ENCODE assay signal across 26 cellular contexts in the genomic region with DNA sequence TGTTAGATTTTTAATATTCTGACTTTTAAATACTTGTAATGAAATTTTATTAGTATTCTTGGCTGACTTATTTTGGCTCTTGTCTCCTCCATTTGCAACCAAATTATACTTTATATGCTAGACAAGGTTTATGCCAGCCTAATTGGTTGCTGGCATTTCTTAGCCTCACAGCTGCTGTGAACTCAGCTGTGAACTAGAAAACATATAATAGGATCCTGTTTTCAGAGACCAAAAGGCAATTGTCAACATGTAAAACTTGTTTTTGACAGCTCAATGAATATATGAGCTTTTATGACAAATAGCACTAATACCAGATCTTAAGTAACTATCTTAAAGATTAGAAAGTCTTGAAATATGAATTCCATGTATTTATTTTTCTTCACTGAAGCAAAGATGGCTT. TPM values are rescaled to one million over a fixed set of nuclear protein-coding genes. Genes with fewer than 3 reads are reported as not detected.
DNase-seq lines count a peak whose midpoint lies in the region; ATAC-seq, FAIRE-seq and TF ChIP-seq lines count a peak whose summit lies in the region.
"Had no signal": no experiment of that assay in that cellular context is flagged by ENCODE, and none has a peak within 500 bp of the region (broad histone marks: within the 10 kb centered on the region; RNA-seq: fewer than 3 reads in every experiment).

No MANE protein-coding gene starts in this region.

- no peaks in the 10 kb centered on the region for H3K27me3 ChIP-seq in H1 (replicated peaks in 1 of 4; ENCODE audit: control insufficient read depth in 3 of 4, extremely low read depth in 1 of 4, insufficient read depth in 3 of 4, low read length in 3 of 4)
- no peaks in the 10 kb centered on the region for H3K27me3 ChIP-seq in mesendoderm (ENCODE audit: insufficient read depth, low read length, poor library complexity)
- H3K27me3 ChIP-seq: cardiac muscle cell, heart right ventricle, thyroid gland had no signal

- no peak for TF ChIP-seq POLR2A in H1 (IDR thresholded peaks at IDR 0.05; ENCODE audit: control extremely low read depth in 1 of 2, low read depth in 2 of 2, low read length in 2 of 2)

- H3K23me2 ChIP-seq in H1 (ENCODE audit: low read depth, low read length) = no peaks in the 10 kb centered on the region

- H3K23ac ChIP-seq in H1 (ENCODE audit: insufficient read length) (no peak overlapping the region), mesendoderm (ENCODE audit: low read length) (no peak overlapping the region)

- H2BK12ac ChIP-seq in H1 (ENCODE audit: low read depth, low read length) = no peak overlapping the region

- H3K79me2 ChIP-seq in H1 (ENCODE audit: control insufficient read depth in 1 of 2, insufficient read depth in 2 of 2, low read length in 2 of 2) (peaks cover 0 to 93% of the 10 kb centered on the region in 2 experiments; a peak in 2 of 4 replicates), mesendoderm (ENCODE audit: control insufficient read depth, insufficient read depth, low read length) (peaks cover 54% of the 10 kb centered on the region)

- CTCF ChIA-PET in H1 (lab: Charles Lee; ENCODE audit: partially characterized antibody) = interaction anchor here (0.7 to 1.3 kb wide), 4 partner anchors 20 to 108 kb away, joined by 3 to 4 read pairs (median 3); no protein-coding TSS in a partner anchor

- POLR2A ChIA-PET in H1 (lab: Charles Lee; ENCODE audit: partially characterized antibody) = interaction anchor here (0.7 to 0.8 kb wide), 2 partner anchors 26 to 72 kb away, joined by 3 read pairs; partner anchors contain the start of genes DIMT1 and KIF2A

- H2BK20ac ChIP-seq in H1 (ENCODE audit: low read length) = no peak overlapping the region

- H4K5ac ChIP-seq in H1 (ENCODE audit: insufficient read length, low read depth, low read length) (no peak overlapping the region), mesendoderm (ENCODE audit: low read length) (no peak overlapping the region)

- no peak for ATAC-seq in GM21381 (IDR thresholded peaks at IDR 0.05; ENCODE audit: unreplicated experiment)
- ATAC-seq: activated naive CD4-positive, alpha-beta T cell treated with anti-CD3 and anti-CD28 coated beads, Interleukin-2, amount 50 U/mL, for 72 hours; activated T-helper 17 cell treated with anti-CD3 and anti-CD28 coated beads, Interleukin-2, amount 50 U/mL, for 72 hours; heart right ventricle; left colon; PC-3; psoas muscle had no signal

- H3K18ac ChIP-seq in H1 (ENCODE audit: extremely low read depth, low read length) = no peak overlapping the region
- H3K18ac ChIP-seq in mesendoderm (ENCODE audit: low read length) = no peak overlapping the region

- peak overlapping the region; percentile 78 for H3K4ac ChIP-seq in H1 (replicated peaks; ENCODE audit: insufficient read length, low read depth, low read length)
- H3K4ac ChIP-seq in mesendoderm (ENCODE audit: low read depth, low read length) = no peak overlapping the region

- H4K8ac ChIP-seq in H1 (ENCODE audit: extremely low read depth, insufficient read depth, low read length) (no peak overlapping the region), mesendoderm (ENCODE audit: low read depth, low read length) (no peak overlapping the region)

- TF ChIP-seq EP300 in H1 (IDR thresholded peaks at IDR 0.05; ENCODE audit: borderline replicate concordance in 1 of 2, low read depth in 2 of 2, low read length in 2 of 2) = no peak

- no peak overlapping the region for H3K4me2 ChIP-seq in H1 (ENCODE audit: insufficient read depth in 1 of 2, low read depth in 2 of 2, low read length in 2 of 2)
- H3K4me2 ChIP-seq in mesendoderm (ENCODE audit: low read length) = no peak overlapping the region

- peaks cover 15 to 17% of the 10 kb centered on the region in 2 experiments for H4K20me1 ChIP-seq in H1 (replicated peaks in 1 of 2; ENCODE audit: control insufficient read depth in 1 of 2, insufficient read depth in 2 of 2, low read length in 2 of 2)

- H4K91ac ChIP-seq in H1 (replicated peaks; ENCODE audit: insufficient read length, low read length) = no peak overlapping the region

- peaks cover 16% of the 10 kb centered on the region for H3K79me1 ChIP-seq in H1 (ENCODE audit: low read depth, low read length)
- H3K79me1 ChIP-seq in mesendoderm (ENCODE audit: low read length) = peaks cover 22% of the 10 kb centered on the region

- H3K14ac ChIP-seq in H1 (ENCODE audit: insufficient read length) = no peak overlapping the region

- H3K27ac ChIP-seq in H1 (ENCODE audit: low read depth, low read length) (no peak overlapping the region), mesendoderm (ENCODE audit: low read depth, low read length) (no peak overlapping the region)
- H3K27ac ChIP-seq: cardiac muscle cell, heart right ventricle, psoas muscle, thyroid gland, WERI-Rb-1 had no signal

- H3K56ac ChIP-seq in H1 (replicated peaks; ENCODE audit: insufficient read length, low read depth, low read length) = no peak overlapping the region
- H3K56ac ChIP-seq in mesendoderm (ENCODE audit: low read length) = no peak overlapping the region

- no peak overlapping the region for H2BK15ac ChIP-seq in H1 (ENCODE audit: low read length)
- H2BK15ac ChIP-seq in mesendoderm (replicated peaks; ENCODE audit: low read depth) = no peak overlapping the region

- H3K9ac ChIP-seq in H1 (replicated peaks in 1 of 4; ENCODE audit: extremely low read depth in 1 of 4, low read depth in 3 of 4, low read length in 3 of 4) = no peak overlapping the region
- no peak overlapping the region for H3K9ac ChIP-seq in mesendoderm (ENCODE audit: low read length)

- H3K4me1 ChIP-seq in H1 (replicated peaks in 1 of 4; ENCODE audit: control insufficient read depth in 3 of 4, insufficient read depth in 4 of 4, low read length in 3 of 4) = peaks cover 0 to 3% (median under 1%) of the 10 kb centered on the region in 4 experiments; a peak in 2 of 7 replicates
- H3K4me1 ChIP-seq in mesendoderm (ENCODE audit: control insufficient read depth, low read depth, low read length) = peaks cover 2% of the 10 kb centered on the region
- H3K4me1 ChIP-seq: thyroid gland had no signal

- H2BK120ac ChIP-seq in H1 (replicated peaks; ENCODE audit: low read depth, low read length) (no peak overlapping the region), mesendoderm (ENCODE audit: low read depth, low read length) (no peak overlapping the region)

- no peak overlapping the region for H3K4me3 ChIP-seq in H1 (ENCODE audit: extremely low read depth in 1 of 4, insufficient read depth in 2 of 4, low read depth in 3 of 4, low read length in 4 of 4)
- no peak overlapping the region for H3K4me3 ChIP-seq in mesendoderm (ENCODE audit: low read length)
- H3K4me3 ChIP-seq: cardiac muscle cell, heart right ventricle, psoas muscle, thyroid gland had no signal

- TF ChIP-seq RAD21 in H1 (IDR thresholded peaks at IDR 0.05 in 1 of 2, conservative IDR thresholded peaks at IDR 0.05 in 1 of 2; ENCODE audit: low read depth in 2 of 2, low read length in 2 of 2) = no peak

- H3K36me3 ChIP-seq in H1 (ENCODE audit: control insufficient read depth in 2 of 4, insufficient read depth in 4 of 4, low read length in 3 of 4) (no peaks in the 10 kb centered on the region; a peak in 1 of 8 replicates), mesendoderm (ENCODE audit: control insufficient read depth, insufficient read depth, low read length) (no peaks in the 10 kb centered on the region)
- H3K36me3 ChIP-seq: cardiac muscle cell, thyroid gland, WERI-Rb-1 had no signal

- no peak overlapping the region for H2BK5ac ChIP-seq in H1 (ENCODE audit: low read depth, low read length)
- no peak overlapping the region for H2BK5ac ChIP-seq in mesendoderm (ENCODE audit: low read length)

- no peak for TF ChIP-seq CTCF in H1 (IDR thresholded peaks at IDR 0.05; ENCODE audit: control extremely low read depth in 1 of 3, insufficient read depth in 1 of 3, low read depth in 1 of 3, low read length in 3 of 3)

- H2AK5ac ChIP-seq in H1 (ENCODE audit: low read depth, low read length) (no peak overlapping the region), mesendoderm (ENCODE audit: low read length) (no peak overlapping the region)

- H2AFZ ChIP-seq in H1 (ENCODE audit: low read length) = no peak overlapping the region

- H3K9me3 ChIP-seq in H1 (ENCODE audit: insufficient read depth in 2 of 2, low read depth in 1 of 2, low read length in 1 of 2) = no peaks in the 10 kb centered on the region
- H3K9me3 ChIP-seq: heart right ventricle, psoas muscle, thyroid gland had no signal

- no peak for DNase-seq in GM18507 (ENCODE audit: extremely low spot score, insufficient read length, low read depth)
- peak; percentile 18 for DNase-seq in NCI-H1694 treated with DMSO at 0.1 percent for 48 hours (lab: John Stamatoyannopoulos, UW)
- DNase-seq in H1 (ENCODE audit: low read depth in 1 of 2, low spot score in 2 of 2) = no peak
- DNase-seq in pons (ENCODE audit: low spot score) = peak; percentile 89
- no peak for DNase-seq in NCI-H69 (lab: John Stamatoyannopoulos, UW)
- DNase-seq in mesendoderm = no peak
- DNase-seq in stimulated activated CD4-positive, alpha-beta T cell treated with anti-CD3 and anti-CD28 coated beads, Interleukin-12 subunit alpha, Interleukin-12 subunit beta, amount 100 ng/mL, for 4 hours = no peak
- DNase-seq: activated CD4-positive, alpha-beta T cell treated with anti-CD3 and anti-CD28 coated beads, Interleukin-2, amount 50 U/mL, for 1 hour; aorta; cortex of kidney; EL; foreskin fibroblast; GOT3; heart right ventricle; left colon; NCI-H1105; PC-3; psoas muscle; stimulated activated naive CD4-positive, alpha-beta T cell treated with Interleukin-2 at 50 U/mL for 16 hours; T1000; thyroid gland; WERI-Rb-1 had no signal

- FAIRE-seq in GM18507 (lab: Jason Lieb, UNC) = peak; percentile 5
- no peak for FAIRE-seq in H1 (lab: Jason Lieb, UNC)

TF ChIP-seq in H1, 55 proteins besides CTCF, POLR2A, EP300 and RAD21 (continues in another document):
- TF ChIP-seq HDAC6 (IDR thresholded peaks at IDR 0.05; ENCODE audit: low read depth, low read length) = no peak
- TF ChIP-seq BACH1 (IDR thresholded peaks at IDR 0.05; ENCODE audit: low read length) = no peak
- no peak for TF ChIP-seq TCF12 (IDR thresholded peaks at IDR 0.05; ENCODE audit: low read depth, low read length)
- TF ChIP-seq BRCA1 (IDR thresholded peaks at IDR 0.05; ENCODE audit: low read depth, low read length) = no peak

RNA-seq across cellular contexts. Expression of gene KIF2A, which starts 25.9 kb away (rescaled TPM):
- total RNA-seq in H1 (2021; fragmentation: NEBNext Ultra II Directional; extraction: Animal tissue kit (Norgen Biotek cat#: 25700)) = 92.4 and 97.1 TPM in 2 replicates
- polyA plus RNA-seq in H1 (2011; rRNA removed) = 13.1 and 18.4 TPM in 2 replicates
- 28.5 TPM for polyA plus RNA-seq in H1 (2011; cell fraction: cytosol; rRNA removed)
- 12.2 TPM for polyA plus RNA-seq in H1 (2011; cell fraction: nucleus; rRNA removed)
- polyA plus RNA-seq in H1 (2012, experiment 1 of 2) = 32.4 to 65.8 TPM (median 42.2 TPM) in 4 replicates
- polyA plus RNA-seq in H1 (2012, experiment 2 of 2) = 4.1 TPM
- 78.1 TPM for polyA plus RNA-seq in H1 (2013, experiment 1 of 2)
- polyA plus RNA-seq in H1 (2013, experiment 2 of 2) = 76.4 TPM
- 47.7 and 66.5 TPM in 2 replicates for polyA minus RNA-seq in H1 (2011; rRNA and poly(A)+ RNA removed)
- 37.7 TPM for polyA minus RNA-seq in H1 (2011; cell fraction: cytosol; rRNA and poly(A)+ RNA removed)
- 123 TPM for polyA minus RNA-seq in H1 (2011; cell fraction: nucleus; rRNA and poly(A)+ RNA removed)
- 105 TPM for polyA plus RNA-seq in mesendoderm (2013, experiment 1 of 2)
- polyA plus RNA-seq in mesendoderm (2013, experiment 2 of 2) = 106 TPM

Comparison
In these comparisons a context has a peak if more than half of its experiments do, and no peak if none do; other contexts are left out.
1. DNase-seq: peak in NCI-H1694 treated with DMSO at 0.1 percent for 48 hours (single experiment) and pons (single experiment); none in GM18507 (single experiment), H1 (0 of 2), NCI-H69 (single experiment), mesendoderm (single experiment) and stimulated activated CD4-positive, alpha-beta T cell treated with anti-CD3 and anti-CD28 coated beads, Interleukin-12 subunit alpha, Interleukin-12 subunit beta, amount 100 ng/mL, for 4 hours (single experiment).